Comparison of ENCODE assay signal across 26 cellular contexts in genomic region chr3:40713795-40714194, GRCh38.
DNase-seq lines count a peak whose midpoint lies in the region; ATAC-seq and TF ChIP-seq lines count a peak whose summit lies in the region.
"Had no signal": no experiment of that assay in that cellular context is flagged by ENCODE, and none has a peak within 500 bp of the region (broad histone marks: within the 10 kb centered on the region; RNA-seq: fewer than 3 reads in every experiment).

No MANE protein-coding gene starts in this region.

- peaks cover 7% of the 10 kb centered on the region for H3K4me1 Mint-ChIP-seq in activated CD4-positive, alpha-beta T cell treated with anti-CD3 and anti-CD28 coated beads, Interleukin-2, amount 10 ng/mL, durations not matched to agents 7 days and 5 days
- peaks cover 0 to 9% (median 0%) of the 10 kb centered on the region in 3 donors for H3K4me1 Mint-ChIP-seq in T-cell

- no peaks in the 10 kb centered on the region for H3F3A ChIP-seq in OCI-LY1 (ENCODE audit: insufficient read depth, low read length)

- intact Hi-C loops in mucosa of descending colon (cut with DNase I, micrococcal nuclease) = no loop called here

- H3K27ac ChIP-seq in OCI-LY1 (ENCODE audit: low read depth, low read length, poor library complexity, severe bottlenecking) (peak overlapping the region; percentile 88), osteoblast (ENCODE audit: low read depth, low read length) (no peak overlapping the region)
- H3K27ac ChIP-seq: esophagus squamous epithelium, SJCRH30, suprapubic skin, vagina had no signal

- TF ChIP-seq CTCF in OCI-LY1 (IDR thresholded peaks at IDR 0.05; ENCODE audit: low read length) (no peak), mucosa of descending colon (IDR thresholded peaks at IDR 0.05) (no peak), osteoblast (IDR thresholded peaks at IDR 0.05; ENCODE audit: extremely low read depth, low read depth, low read length) (no peak)

- DNase-seq in activated CD4-positive, alpha-beta T cell treated with anti-CD3 and anti-CD28 coated beads, Interleukin-2, amount 10 ng/mL, durations not matched to agents 7 days and 5 days = peak; percentile 12
- DNase-seq in activated CD4-positive, alpha-beta T cell treated with anti-CD3 and anti-CD28 coated beads, Interleukin-2, amount 50 U/mL, for 1 hour = no peak
- DNase-seq in mucosa of descending colon (no peak), amygdala (lab: John Stamatoyannopoulos, UW) (no peak), osteoblast (ENCODE audit: insufficient read length, low spot score, missing footprints) (no peak), T-cell (no peak)
- DNase-seq: 8988T; activated naive CD4-positive, alpha-beta T cell treated with anti-CD3 and anti-CD28 coated beads, Interleukin-2, amount 50 U/mL, for 16 hours; activated T-cell treated with anti-CD3 and anti-CD28 coated beads, Interleukin-2, amount 50 U/mL, for 72 hours; AML-193; effector memory CD4-positive, alpha-beta T cell; EL; esophagus squamous epithelium; kidney glomerular epithelial cell; naive thymus-derived CD8-positive, alpha-beta T cell; NCI-H1436; NCI-H69; OCI-M1; SJCRH30; T-helper 2 cell had no signal

- H3K36me3 ChIP-seq in OCI-LY1 (ENCODE audit: insufficient read depth, low read length) = no peaks in the 10 kb centered on the region
- no peaks in the 10 kb centered on the region for H3K36me3 ChIP-seq in mucosa of descending colon (ENCODE audit: low read depth)
- no peaks in the 10 kb centered on the region for H3K36me3 ChIP-seq in osteoblast (ENCODE audit: insufficient read depth, low read length)
- H3K36me3 ChIP-seq: esophagus squamous epithelium, HAP-1, ovary, SJCRH30, suprapubic skin, vagina had no signal

- H3K27me3 Mint-ChIP-seq in activated CD4-positive, alpha-beta T cell treated with anti-CD3 and anti-CD28 coated beads, Interleukin-2, amount 10 ng/mL, durations not matched to agents 7 days and 5 days = peaks cover 9% of the 10 kb centered on the region
- H3K27me3 Mint-ChIP-seq in T-cell = peaks cover 23 to 29% of the 10 kb centered on the region in 2 donors

- H3K79me2 ChIP-seq in OCI-LY1 (ENCODE audit: insufficient read depth, low read length) = no peaks in the 10 kb centered on the region
- no peaks in the 10 kb centered on the region for H3K79me2 ChIP-seq in osteoblast (ENCODE audit: insufficient read depth, low read length)

- H3K4me2 ChIP-seq in OCI-LY1 (ENCODE audit: low read length) (peak overlapping the region; percentile 37; the same call in 1 of the 2 replicates), osteoblast (ENCODE audit: insufficient read depth, low read length) (no peak overlapping the region)

- CTCF ChIA-PET in activated CD4-positive, alpha-beta T cell treated with anti-CD3 and anti-CD28 coated beads, Interleukin-2, amount 10 ng/mL, durations not matched to agents 7 days and 5 days (lab: Charles Lee) = no interaction called here
- CTCF ChIA-PET in T-cell (lab: Charles Lee) = no interaction called here

- H3K27ac Mint-ChIP-seq in activated CD4-positive, alpha-beta T cell treated with anti-CD3 and anti-CD28 coated beads, Interleukin-2, amount 10 ng/mL, durations not matched to agents 7 days and 5 days = no peak overlapping the region
- H3K27ac Mint-ChIP-seq in T-cell = no peak overlapping the region
- H3K27ac Mint-ChIP-seq: activated T-cell treated with anti-CD3 and anti-CD28 coated beads, Interleukin-2, amount 50 U/mL, for 72 hours; naive thymus-derived CD8-positive, alpha-beta T cell had no signal

- H3K4me1 ChIP-seq in OCI-LY1 (ENCODE audit: insufficient read depth, low read length, severe bottlenecking) (peaks cover 71% of the 10 kb centered on the region), mucosa of descending colon (ENCODE audit: low read depth) (no peaks in the 10 kb centered on the region), osteoblast (ENCODE audit: insufficient read depth, low read length) (no peaks in the 10 kb centered on the region)
- H3K4me1 ChIP-seq: HAP-1, SJCRH30, suprapubic skin, vagina had no signal

- peak overlapping the region; percentile 23; the same call in 1 of the 2 replicates for H3K9ac ChIP-seq in OCI-LY1 (ENCODE audit: low read length)

- POLR2A ChIA-PET in activated CD4-positive, alpha-beta T cell treated with anti-CD3 and anti-CD28 coated beads, Interleukin-2, amount 10 ng/mL, durations not matched to agents 7 days and 5 days (lab: Charles Lee) = no interaction called here
- POLR2A ChIA-PET in T-cell (lab: Charles Lee) = no interaction called here

- no peaks in the 10 kb centered on the region for H3K9me2 ChIP-seq in OCI-LY1 (ENCODE audit: low read depth, low read length)

- no peaks in the 10 kb centered on the region for H3K9me3 Mint-ChIP-seq in activated CD4-positive, alpha-beta T cell treated with anti-CD3 and anti-CD28 coated beads, Interleukin-2, amount 10 ng/mL, durations not matched to agents 7 days and 5 days
- no peaks in the 10 kb centered on the region for H3K9me3 Mint-ChIP-seq in T-cell
- H3K9me3 Mint-ChIP-seq: activated T-cell treated with anti-CD3 and anti-CD28 coated beads, Interleukin-2, amount 50 U/mL, for 72 hours had no signal

- H3K9me3 ChIP-seq in OCI-LY1 (ENCODE audit: low read length) (no peaks in the 10 kb centered on the region), mucosa of descending colon (no peaks in the 10 kb centered on the region), osteoblast (ENCODE audit: low read depth, low read length) (no peaks in the 10 kb centered on the region)
- H3K9me3 ChIP-seq: esophagus squamous epithelium, HAP-1, ovary, SJCRH30, suprapubic skin, vagina had no signal

- no peak overlapping the region for H2AFZ ChIP-seq in OCI-LY1 (ENCODE audit: low read length)
- H2AFZ ChIP-seq in osteoblast (ENCODE audit: low read length) = no peak overlapping the region

- H4K20me1 ChIP-seq in OCI-LY1 (ENCODE audit: insufficient read depth, low read length) (no peaks in the 10 kb centered on the region), osteoblast (ENCODE audit: insufficient read depth, low read length) (no peaks in the 10 kb centered on the region)

- no peaks in the 10 kb centered on the region for H3K36me3 Mint-ChIP-seq in activated CD4-positive, alpha-beta T cell treated with anti-CD3 and anti-CD28 coated beads, Interleukin-2, amount 10 ng/mL, durations not matched to agents 7 days and 5 days (ENCODE audit: low read depth)
- H3K36me3 Mint-ChIP-seq in T-cell = no peaks in the 10 kb centered on the region
- H3K36me3 Mint-ChIP-seq: naive thymus-derived CD8-positive, alpha-beta T cell had no signal

- ATAC-seq in GM21576 (IDR thresholded peaks at IDR 0.05; ENCODE audit: unreplicated experiment) (peak; percentile 37), mucosa of descending colon (peak; percentile 22), T-cell (replicated peaks in 1 of 4) (no peak)
- ATAC-seq: activated T-cell treated with anti-CD3 and anti-CD28 coated beads, Interleukin-2, amount 50 U/mL, for 72 hours; naive thymus-derived CD8-positive, alpha-beta T cell had no signal

- no peak overlapping the region for H3K4me3 Mint-ChIP-seq in activated CD4-positive, alpha-beta T cell treated with anti-CD3 and anti-CD28 coated beads, Interleukin-2, amount 10 ng/mL, durations not matched to agents 7 days and 5 days
- H3K4me3 Mint-ChIP-seq in T-cell = no peak overlapping the region
- H3K4me3 Mint-ChIP-seq: activated T-cell treated with anti-CD3 and anti-CD28 coated beads, Interleukin-2, amount 50 U/mL, for 72 hours; naive thymus-derived CD8-positive, alpha-beta T cell had no signal

- H3K27me3 ChIP-seq in OCI-LY1 (ENCODE audit: insufficient read depth, low read length) = no peaks in the 10 kb centered on the region
- no peaks in the 10 kb centered on the region for H3K27me3 ChIP-seq in osteoblast (ENCODE audit: insufficient read depth, low read length)
- H3K27me3 ChIP-seq: esophagus squamous epithelium, ovary, SJCRH30, suprapubic skin, vagina had no signal

- no peak overlapping the region for H3K4me3 ChIP-seq in OCI-LY1 (ENCODE audit: low read depth, low read length, poor library complexity, severe bottlenecking)
- no peak overlapping the region for H3K4me3 ChIP-seq in mucosa of descending colon
- H3K4me3 ChIP-seq in osteoblast (ENCODE audit: insufficient read depth, low read length) = no peak overlapping the region
- H3K4me3 ChIP-seq: esophagus squamous epithelium, HAP-1, ovary, SJCRH30, suprapubic skin, vagina had no signal

Comparison
In these comparisons a context has a peak if more than half of its experiments do, and no peak if none do; other contexts are left out.
1. ATAC-seq: peak in GM21576 (single experiment) and mucosa of descending colon (single experiment); none in T-cell (0 of 4).